ENCODE assay signal across 1 cellular context in genomic region chr9:93567271-93567959, GRCh38.
TF ChIP-seq lines count a peak whose summit lies in the region.

No MANE protein-coding gene starts in this region.

TF ChIP-seq in WTC11, 78 proteins besides CTCF, POLR2A, EP300 and RAD21 (continued from another document):
- TF ChIP-seq ZSCAN18 (CRISPR knock-in tag; IDR thresholded peaks at IDR 0.05) (no peak), ZNF219 (CRISPR knock-in tag; IDR thresholded peaks at IDR 0.05; ENCODE audit: borderline replicate concordance) (no peak), GABPB1 (CRISPR knock-in tag; IDR thresholded peaks at IDR 0.05) (no peak)
- TF ChIP-seq, protein P1, sequence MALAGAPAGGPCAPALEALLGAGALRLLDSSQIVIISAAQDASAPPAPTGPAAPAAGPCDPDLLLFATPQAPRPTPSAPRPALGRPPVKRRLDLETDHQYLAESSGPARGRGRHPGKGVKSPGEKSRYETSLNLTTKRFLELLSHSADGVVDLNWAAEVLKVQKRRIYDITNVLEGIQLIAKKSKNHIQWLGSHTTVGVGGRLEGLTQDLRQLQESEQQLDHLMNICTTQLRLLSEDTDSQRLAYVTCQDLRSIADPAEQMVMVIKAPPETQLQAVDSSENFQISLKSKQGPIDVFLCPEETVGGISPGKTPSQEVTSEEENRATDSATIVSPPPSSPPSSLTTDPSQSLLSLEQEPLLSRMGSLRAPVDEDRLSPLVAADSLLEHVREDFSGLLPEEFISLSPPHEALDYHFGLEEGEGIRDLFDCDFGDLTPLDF (CRISPR knock-in tag; IDR thresholded peaks at IDR 0.05), result no peak
TF ChIP-seq in WTC11: peak in this region for 0.
